Comparison of ENCODE assay signal across 11 cellular contexts in the genomic region with DNA sequence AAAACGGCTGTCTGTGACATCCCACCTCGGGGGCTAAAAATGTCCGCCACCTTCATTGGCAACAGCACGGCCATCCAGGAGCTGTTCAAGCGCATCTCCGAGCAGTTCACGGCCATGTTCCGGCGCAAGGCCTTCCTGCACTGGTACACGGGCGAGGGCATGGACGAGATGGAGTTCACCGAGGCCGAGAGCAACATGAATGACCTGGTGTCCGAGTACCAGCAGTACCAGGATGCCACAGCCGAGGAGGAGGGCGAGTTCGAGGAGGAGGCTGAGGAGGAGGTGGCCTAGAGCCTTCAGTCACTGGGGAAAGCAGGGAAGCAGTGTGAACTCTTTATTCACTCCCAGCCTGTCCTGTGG. TPM values are rescaled to one million over a fixed set of nuclear protein-coding genes. Genes with fewer than 3 reads are reported as not detected.
DNase-seq lines count a peak whose midpoint lies in the region; ATAC-seq, FAIRE-seq and TF ChIP-seq lines count a peak whose summit lies in the region.
"Not testable (repeated sequence)": the region's sequence is repeated elsewhere in the genome, so short reads cannot be mapped to it uniquely, and the experiment has no call there.
"Had no signal": no experiment of that assay in that cellular context is flagged by ENCODE, and none has a peak within 500 bp of the region (broad histone marks: within the 10 kb centered on the region; RNA-seq: fewer than 3 reads in every experiment).

No MANE protein-coding gene starts in this region.

- peak overlapping the region; percentile 96; the same call in 1 of the 2 replicates for H3K4me3 ChIP-seq in BLaER1
- H3K4me3 ChIP-seq in HUES64 (ENCODE audit: low read length) = peak overlapping the region; percentile 9; the same call in 1 of the 2 replicates
- H3K4me3 ChIP-seq in GM12878 = not testable (repeated sequence)
- peak overlapping the region; percentile 96 for H3K4me3 ChIP-seq in left ventricle myocardium inferior
- peak overlapping the region; percentile 77 for H3K4me3 ChIP-seq in retinal pigment epithelial cell (ENCODE audit: low read length)

- H3K27me3 Mint-ChIP-seq in activated CD4-positive, alpha-beta T cell treated with anti-CD3 and anti-CD28 coated beads, Interleukin-2, amount 10 ng/mL, durations not matched to agents 24 days and 14 days = not testable (repeated sequence)

- H4K20me1 ChIP-seq in BLaER1 = peaks cover 47% of the 10 kb centered on the region
- not testable (repeated sequence) for H4K20me1 ChIP-seq in GM12878 (ENCODE audit: control insufficient read depth, insufficient read depth)

- POLR2A ChIA-PET in GM12878 (lab: Charles Lee) = interaction anchor here (0.6 to 9.2 kb wide), 7 partner anchors 12 to 165 kb away, joined by 3 to 112 read pairs (median 4); partner anchors contain the start of genes NELFB and TOR4A

- TF ChIP-seq EP300 in GM12878 (IDR thresholded peaks at IDR 0.05; ENCODE audit: borderline replicate concordance in 1 of 2, control insufficient read depth in 1 of 2, low read depth in 2 of 2, low read length in 2 of 2) = not testable (repeated sequence)

- TSS peak; percentile 83 for BruUV-seq in GM12878 (replicated peaks; lab: Mats Ljungman, UMichigan)

- H2AFZ ChIP-seq in GM12878 (ENCODE audit: control insufficient read depth, low read depth, low read length) = not testable (repeated sequence)

- H3K27ac Mint-ChIP-seq in activated CD4-positive, alpha-beta T cell treated with anti-CD3 and anti-CD28 coated beads, Interleukin-2, amount 10 ng/mL, durations not matched to agents 24 days and 14 days = peak overlapping the region; percentile 76

- H3K4me1 ChIP-seq in BLaER1 (peaks cover 80% of the 10 kb centered on the region), HUES64 (ENCODE audit: insufficient read depth, low read length) (peaks cover 14% of the 10 kb centered on the region), GM12878 (ENCODE audit: control insufficient read depth, insufficient read depth, low read length) (peaks cover 27% of the 10 kb centered on the region), left ventricle myocardium inferior (peaks cover 64% of the 10 kb centered on the region)

- peaks cover 17% of the 10 kb centered on the region for H3K4me1 Mint-ChIP-seq in activated CD4-positive, alpha-beta T cell treated with anti-CD3 and anti-CD28 coated beads, Interleukin-2, amount 10 ng/mL, durations not matched to agents 24 days and 14 days

- not testable (repeated sequence) for TF ChIP-seq CTCF in GM12878 (IDR thresholded peaks at IDR 0.05 in 2 of 3, conservative IDR thresholded peaks at IDR 0.05 in 1 of 3; ENCODE audit: control insufficient read depth in 2 of 3, extremely low read depth in 1 of 3, insufficient read depth in 1 of 3, low read depth in 3 of 3, low read length in 3 of 3); left ventricle myocardium inferior (IDR thresholded peaks at IDR 0.05; ENCODE audit: borderline replicate concordance); retinal pigment epithelial cell (conservative IDR thresholded peaks at IDR 0.05; ENCODE audit: low read depth, low read length)

- DNase-seq in activated CD4-positive, alpha-beta T cell treated with anti-CD3 and anti-CD28 coated beads, Interleukin-2, amount 10 ng/mL, durations not matched to agents 24 days and 14 days; GM12878 (ENCODE audit: low read depth, low spot score); left ventricle myocardium inferior; retinal pigment epithelial cell (ENCODE audit: low read depth): not testable (repeated sequence)

- RAD21 ChIA-PET in GM12878 (lab: Charles Lee; ENCODE audit: unreplicated experiment) = not testable (repeated sequence)

- H3K27ac ChIP-seq in BLaER1; HUES64 (ENCODE audit: low read depth, low read length); GM12878 (ENCODE audit: control insufficient read depth, insufficient read depth); left ventricle myocardium inferior (replicated peaks): not testable (repeated sequence)

- 95% methylated on average over 18 of the region's 18 CpGs for WGBS in HUES64
- 82% methylated on average over 18 of the region's 18 CpGs for WGBS in GM12878 (ENCODE audit: insufficient coverage, insufficient replicate concordance, low lambda C conversion rate, missing lambda C conversion rate)

- SMC1A ChIA-PET in GM12878 (lab: Charles Lee; ENCODE audit: uncharacterized antibody, unreplicated experiment) = not testable (repeated sequence)

- H3K9me3 ChIP-seq in BLaER1; HUES64 (ENCODE audit: insufficient read depth, low read depth, low read length); GM12878 (replicated peaks; ENCODE audit: control insufficient read depth, insufficient read depth, low read length); left ventricle myocardium inferior (replicated peaks): not testable (repeated sequence)

- not testable (repeated sequence) for ATAC-seq in GM12878

- H3K4me2 ChIP-seq in BLaER1 (peak overlapping the region; percentile 99), GM12878 (ENCODE audit: control insufficient read depth, insufficient read depth) (peak overlapping the region; percentile 91; the same call in 1 of the 2 replicates)

- intact Hi-C loops in activated CD4-positive, alpha-beta T cell treated with anti-CD3 and anti-CD28 coated beads, Interleukin-2, amount 10 ng/mL, durations not matched to agents 24 days and 14 days (cut with micrococcal nuclease) = loop anchor here (5.0 kb wide), 1 partner anchor 41 kb away; the partner anchor contains the start of gene TPRN
- intact Hi-C loops in GM12878 (cut with micrococcal nuclease; ENCODE audit: unreplicated experiment); left ventricle myocardium inferior (cut with micrococcal nuclease): not testable (repeated sequence)

- not testable (repeated sequence) for FAIRE-seq in GM12878 (lab: Jason Lieb, UNC)

- peaks cover 28% of the 10 kb centered on the region for H3K36me3 Mint-ChIP-seq in activated CD4-positive, alpha-beta T cell treated with anti-CD3 and anti-CD28 coated beads, Interleukin-2, amount 10 ng/mL, durations not matched to agents 24 days and 14 days (ENCODE audit: low read depth)

- peaks cover 30% of the 10 kb centered on the region for H3K79me2 ChIP-seq in GM12878 (ENCODE audit: control insufficient read depth, insufficient read depth, low read length)

- not testable (repeated sequence) for H3K9me3 Mint-ChIP-seq in activated CD4-positive, alpha-beta T cell treated with anti-CD3 and anti-CD28 coated beads, Interleukin-2, amount 10 ng/mL, durations not matched to agents 24 days and 14 days

- in situ Hi-C loops in GM12878 (cut with MboI) = not testable (repeated sequence)

- TF ChIP-seq POLR2A in GM12878 (IDR thresholded peaks at IDR 0.05; ENCODE audit: low read depth, low read length) = not testable (repeated sequence)

- H3K4me3 Mint-ChIP-seq in activated CD4-positive, alpha-beta T cell treated with anti-CD3 and anti-CD28 coated beads, Interleukin-2, amount 10 ng/mL, durations not matched to agents 24 days and 14 days = peak overlapping the region; percentile 86

- peak overlapping the region; percentile 96; the same call in 1 of the 2 replicates for H3K9ac ChIP-seq in BLaER1
- not testable (repeated sequence) for H3K9ac ChIP-seq in HUES64 (ENCODE audit: low read depth, low read length); GM12878 (ENCODE audit: control insufficient read depth, insufficient read depth, low read length)

- H3K27me3 ChIP-seq in BLaER1; HUES64 (ENCODE audit: insufficient read depth, low read length); GM12878 (replicated peaks in 1 of 2; ENCODE audit: control insufficient read depth in 2 of 2, insufficient read depth in 2 of 2, low read length in 1 of 2); left ventricle myocardium inferior (ENCODE audit: low read depth): not testable (repeated sequence)

- CTCF ChIA-PET in GM12878 (lab: Yijun Ruan, JAX) = not testable (repeated sequence)

- H3K36me3 ChIP-seq in BLaER1 (peaks cover 28% of the 10 kb centered on the region), HUES64 (ENCODE audit: insufficient read depth, low read length) (peaks cover 22% of the 10 kb centered on the region), GM12878 (ENCODE audit: control insufficient read depth in 2 of 2, insufficient read depth in 2 of 2, low read length in 1 of 2) (peaks cover 8 to 14% of the 10 kb centered on the region in 2 experiments), left ventricle myocardium inferior (peaks cover 22% of the 10 kb centered on the region)

- TF ChIP-seq RAD21 in GM12878 (IDR thresholded peaks at IDR 0.05; ENCODE audit: insufficient read depth, low read depth, low read length) = not testable (repeated sequence)

RNA-seq across cellular contexts. Expression of gene TUBB4B, which starts 2.2 kb away (rescaled TPM):
- 261 TPM for polyA plus RNA-seq in HUES64 (2013, experiment 1 of 2)
- polyA plus RNA-seq in HUES64 (2013, experiment 2 of 2) = 276 TPM
- 292 and 299 TPM in 2 replicates for total RNA-seq in activated CD4-positive, alpha-beta T cell treated with anti-CD3 and anti-CD28 coated beads, Interleukin-2, amount 10 ng/mL, durations not matched to agents 24 days and 14 days
- 45.3 and 50.1 TPM in 2 replicates for total RNA-seq in GM12878 (2013; cell fraction: nucleolus; rRNA removed)
- total RNA-seq in GM12878 (2014; rRNA removed) (203 and 255 TPM in 2 replicates), GM12878 (2014; rRNA removed; fragmentation: Illumina TruSeq; extraction: Trizol) (168 and 187 TPM in 2 replicates), GM12878 (2021) (348 and 365 TPM in 2 replicates), left ventricle myocardium inferior (463 TPM)
- polyA plus RNA-seq in GM12878 (2011; ENCODE audit: low read depth) = 59.8 TPM
- polyA plus RNA-seq in GM12878 (2011; rRNA removed) (65.9 and 204 TPM in 2 replicates), GM12878 (2014; fragmentation: Illumina TruSeq; extraction: Trizol) (122 and 254 TPM in 2 replicates), GM12878 (2014; fragmentation: Nextera tagmentation; extraction: Ambion mirVana) (10 to 100 TPM; 23.0 to 63.2 TPM), GM12878 (2014; rRNA removed) (403 and 485 TPM in 2 replicates), GM12878 (2016; fragmentation: Nextera tagmentation; extraction: Ambion mirVana) (100 to 1,000 TPM; 521 to 532 TPM)
- polyA plus RNA-seq in GM12878 (2011; cell fraction: cytosol; rRNA removed) = 277 and 441 TPM in 2 replicates
- 263 and 420 TPM in 2 replicates for polyA plus RNA-seq in GM12878 (2011; cell fraction: nucleus; rRNA removed)
- polyA plus RNA-seq in GM12878 (2012) = 147 and 170 TPM in 2 replicates
- polyA minus RNA-seq in GM12878 (2011; rRNA and poly(A)+ RNA removed) = 156 and 212 TPM in 2 replicates
- 91.5 and 119 TPM in 2 replicates for polyA minus RNA-seq in GM12878 (2011; cell fraction: cytosol; rRNA and poly(A)+ RNA removed)
- 95.1 and 128 TPM in 2 replicates for polyA minus RNA-seq in GM12878 (2011; cell fraction: nucleus; rRNA and poly(A)+ RNA removed)

RNA-seq across cellular contexts. Expression of gene STPG3, which starts 7.8 kb away (rescaled TPM):
- not detected for polyA plus RNA-seq in HUES64 (2013, experiment 1 of 2)
- not detected for polyA plus RNA-seq in HUES64 (2013, experiment 2 of 2)
- total RNA-seq in activated CD4-positive, alpha-beta T cell treated with anti-CD3 and anti-CD28 coated beads, Interleukin-2, amount 10 ng/mL, durations not matched to agents 24 days and 14 days = 0.54 and 0.99 TPM in 2 replicates
- not detected in 2 replicates for total RNA-seq in GM12878 (2013; cell fraction: nucleolus; rRNA removed)
- total RNA-seq in GM12878 (2014; rRNA removed) (not detected in 2 replicates), GM12878 (2014; rRNA removed; fragmentation: Illumina TruSeq; extraction: Trizol) (not detected in 2 replicates), GM12878 (2021) (not detected in 2 replicates), left ventricle myocardium inferior (0.58 TPM)
- polyA plus RNA-seq in GM12878 (2011; ENCODE audit: low read depth) = not detected
- polyA plus RNA-seq in GM12878 (2011; rRNA removed) (not detected in 2 replicates), GM12878 (2014; fragmentation: Illumina TruSeq; extraction: Trizol) (not detected in 2 replicates), GM12878 (2014; fragmentation: Nextera tagmentation; extraction: Ambion mirVana) (not detected), GM12878 (2014; rRNA removed) (not detected in 2 replicates), GM12878 (2016; fragmentation: Nextera tagmentation; extraction: Ambion mirVana) (not detected)
- not detected in 2 replicates for polyA plus RNA-seq in GM12878 (2011; cell fraction: cytosol; rRNA removed)
- 0.12 TPM in 1 of 2 replicates, not detected in the other for polyA plus RNA-seq in GM12878 (2011; cell fraction: nucleus; rRNA removed)
- polyA plus RNA-seq in GM12878 (2012) = 0.28 and 0.80 TPM in 2 replicates
- not detected in 2 replicates for polyA minus RNA-seq in GM12878 (2011; rRNA and poly(A)+ RNA removed)
- not detected in 2 replicates for polyA minus RNA-seq in GM12878 (2011; cell fraction: cytosol; rRNA and poly(A)+ RNA removed)
- polyA minus RNA-seq in GM12878 (2011; cell fraction: nucleus; rRNA and poly(A)+ RNA removed) = not detected in 2 replicates
- total RNA-seq: foreskin keratinocyte; naive thymus-derived CD4-positive, alpha-beta T cell had no signal
- polyA plus RNA-seq: foreskin keratinocyte; naive thymus-derived CD4-positive, alpha-beta T cell had no signal

RNA-seq across cellular contexts. Expression of gene NELFB, which starts 11.9 kb away (rescaled TPM):
- polyA plus RNA-seq in HUES64 (2013, experiment 1 of 2) = 46.6 TPM
- 44.0 TPM for polyA plus RNA-seq in HUES64 (2013, experiment 2 of 2)
- 72.4 and 75.3 TPM in 2 replicates for total RNA-seq in activated CD4-positive, alpha-beta T cell treated with anti-CD3 and anti-CD28 coated beads, Interleukin-2, amount 10 ng/mL, durations not matched to agents 24 days and 14 days
- total RNA-seq in GM12878 (2013; cell fraction: nucleolus; rRNA removed) = 13.6 and 13.9 TPM in 2 replicates
- total RNA-seq in GM12878 (2014; rRNA removed) (34.0 and 39.3 TPM in 2 replicates), GM12878 (2014; rRNA removed; fragmentation: Illumina TruSeq; extraction: Trizol) (14.6 and 16.1 TPM in 2 replicates), GM12878 (2021) (61.2 and 63.4 TPM in 2 replicates), left ventricle myocardium inferior (35.2 TPM)
- polyA plus RNA-seq in GM12878 (2011; ENCODE audit: low read depth) = 12.6 TPM
- polyA plus RNA-seq in GM12878 (2011; rRNA removed) (11.9 and 22.6 TPM in 2 replicates), GM12878 (2014; fragmentation: Illumina TruSeq; extraction: Trizol) (5.0 and 18.2 TPM in 2 replicates), GM12878 (2014; fragmentation: Nextera tagmentation; extraction: Ambion mirVana) (under 1 TPM; 0.19 to 0.68 TPM), GM12878 (2014; rRNA removed) (41.1 and 45.3 TPM in 2 replicates), GM12878 (2016; fragmentation: Nextera tagmentation; extraction: Ambion mirVana) (10 to 100 TPM; 40.3 to 42.4 TPM)
- polyA plus RNA-seq in GM12878 (2011; cell fraction: cytosol; rRNA removed) = 44.0 and 53.0 TPM in 2 replicates
- 52.1 and 64.2 TPM in 2 replicates for polyA plus RNA-seq in GM12878 (2011; cell fraction: nucleus; rRNA removed)
- 32.6 and 37.0 TPM in 2 replicates for polyA plus RNA-seq in GM12878 (2012)
- 21.6 and 47.4 TPM in 2 replicates for polyA minus RNA-seq in GM12878 (2011; rRNA and poly(A)+ RNA removed)
- 18.4 and 20.5 TPM in 2 replicates for polyA minus RNA-seq in GM12878 (2011; cell fraction: cytosol; rRNA and poly(A)+ RNA removed)
- polyA minus RNA-seq in GM12878 (2011; cell fraction: nucleus; rRNA and poly(A)+ RNA removed) = 7.5 and 13.3 TPM in 2 replicates

RNA-seq across cellular contexts. Expression of gene SLC34A3, which starts 12.5 kb away (rescaled TPM):
- not detected for polyA plus RNA-seq in HUES64 (2013, experiment 1 of 2)
- not detected for polyA plus RNA-seq in HUES64 (2013, experiment 2 of 2)
- not detected in 2 replicates for total RNA-seq in activated CD4-positive, alpha-beta T cell treated with anti-CD3 and anti-CD28 coated beads, Interleukin-2, amount 10 ng/mL, durations not matched to agents 24 days and 14 days
- not detected in 2 replicates for total RNA-seq in GM12878 (2013; cell fraction: nucleolus; rRNA removed)
- total RNA-seq in GM12878 (2014; rRNA removed) (not detected in 2 replicates), GM12878 (2014; rRNA removed; fragmentation: Illumina TruSeq; extraction: Trizol) (not detected in 2 replicates), GM12878 (2021) (not detected in 2 replicates), left ventricle myocardium inferior (not detected)
- not detected for polyA plus RNA-seq in GM12878 (2011; ENCODE audit: low read depth)
- polyA plus RNA-seq in GM12878 (2011; rRNA removed) (not detected in 2 replicates), GM12878 (2014; fragmentation: Illumina TruSeq; extraction: Trizol) (not detected in 2 replicates), GM12878 (2014; fragmentation: Nextera tagmentation; extraction: Ambion mirVana) (not detected), GM12878 (2014; rRNA removed) (not detected in 2 replicates), GM12878 (2016; fragmentation: Nextera tagmentation; extraction: Ambion mirVana) (not detected)
- polyA plus RNA-seq in GM12878 (2011; cell fraction: cytosol; rRNA removed) = not detected in 2 replicates
- 0.09 TPM in 2 replicates for polyA plus RNA-seq in GM12878 (2011; cell fraction: nucleus; rRNA removed)
- not detected in 2 replicates for polyA plus RNA-seq in GM12878 (2012)
- polyA minus RNA-seq in GM12878 (2011; rRNA and poly(A)+ RNA removed) = not detected in 2 replicates
- polyA minus RNA-seq in GM12878 (2011; cell fraction: cytosol; rRNA and poly(A)+ RNA removed) = not detected in 2 replicates
- polyA minus RNA-seq in GM12878 (2011; cell fraction: nucleus; rRNA and poly(A)+ RNA removed) = not detected in 2 replicates
- total RNA-seq: cardiac muscle cell, foreskin keratinocyte, left ventricle myocardium superior, right cardiac atrium had no signal
- polyA plus RNA-seq: cardiac muscle cell; foreskin keratinocyte; naive thymus-derived CD4-positive, alpha-beta T cell; right cardiac atrium had no signal

RNA-seq across cellular contexts. Expression of gene RNF224, which starts 15.9 kb away (rescaled TPM):
- not detected for polyA plus RNA-seq in HUES64 (2013, experiment 1 of 2)
- not detected for polyA plus RNA-seq in HUES64 (2013, experiment 2 of 2)
- not detected in 2 replicates for total RNA-seq in activated CD4-positive, alpha-beta T cell treated with anti-CD3 and anti-CD28 coated beads, Interleukin-2, amount 10 ng/mL, durations not matched to agents 24 days and 14 days
- total RNA-seq in GM12878 (2013; cell fraction: nucleolus; rRNA removed) = 0.42 TPM in 1 of 2 replicates, not detected in the other
- total RNA-seq in GM12878 (2014; rRNA removed) (not detected in 2 replicates), GM12878 (2014; rRNA removed; fragmentation: Illumina TruSeq; extraction: Trizol) (not detected in 2 replicates), GM12878 (2021) (not detected in 2 replicates), left ventricle myocardium inferior (not detected)
- polyA plus RNA-seq in GM12878 (2011; ENCODE audit: low read depth) = not detected
- polyA plus RNA-seq in GM12878 (2011; rRNA removed) (not detected in 2 replicates), GM12878 (2014; fragmentation: Illumina TruSeq; extraction: Trizol) (not detected in 2 replicates), GM12878 (2014; fragmentation: Nextera tagmentation; extraction: Ambion mirVana) (not detected), GM12878 (2014; rRNA removed) (not detected in 2 replicates), GM12878 (2016; fragmentation: Nextera tagmentation; extraction: Ambion mirVana) (not detected)
- 0.03 TPM in 1 of 2 replicates, not detected in the other for polyA plus RNA-seq in GM12878 (2011; cell fraction: cytosol; rRNA removed)
- 0.25 and 0.32 TPM in 2 replicates for polyA plus RNA-seq in GM12878 (2011; cell fraction: nucleus; rRNA removed)
- 0.10 and 0.22 TPM in 2 replicates for polyA plus RNA-seq in GM12878 (2012)
- polyA minus RNA-seq in GM12878 (2011; rRNA and poly(A)+ RNA removed) = not detected in 2 replicates
- polyA minus RNA-seq in GM12878 (2011; cell fraction: cytosol; rRNA and poly(A)+ RNA removed) = not detected in 2 replicates
- polyA minus RNA-seq in GM12878 (2011; cell fraction: nucleus; rRNA and poly(A)+ RNA removed) = 0.24 and 0.38 TPM in 2 replicates
- total RNA-seq: cardiac muscle cell, foreskin keratinocyte, left ventricle myocardium superior, right cardiac atrium had no signal
- polyA plus RNA-seq: cardiac muscle cell; foreskin keratinocyte; naive thymus-derived CD4-positive, alpha-beta T cell had no signal
